Comparison of ENCODE assay signal across 8 cellular contexts in genomic region chr5:137498301-137498735, GRCh38. TPM values are rescaled to one million over a fixed set of nuclear protein-coding genes. Genes with fewer than 3 reads are reported as not detected.
DNase-seq lines count a peak whose midpoint lies in the region; ATAC-seq, FAIRE-seq and TF ChIP-seq lines count a peak whose summit lies in the region.

No MANE protein-coding gene starts in this region.

- H3K9me3 ChIP-seq in pancreas: no peaks in the 10 kb centered on the region

- intact Hi-C loops in pancreas (cut with DNase I): loop anchor here in 1 of 3 donors (10.0 kb wide), 2 partner anchors 144 to 704 kb away; no protein-coding TSS in a partner anchor

- peaks cover 0 to 8% (median 0%) of the 10 kb centered on the region in 4 donors for H3K27me3 ChIP-seq in pancreas

- no peaks in the 10 kb centered on the region for H3K36me3 ChIP-seq in pancreas

- no peak for TF ChIP-seq CTCF in pancreas (IDR thresholded peaks at IDR 0.05)

- H3K27ac ChIP-seq in pancreas: no peak overlapping the region

- 6% methylated on average over 47 to 57 of the region's 57 CpGs for WGBS in pancreas, 2 donors

- H3K4me3 ChIP-seq in pancreas: peak overlapping the region in 2 of 4 donors; percentile 28 to 45

- FAIRE-seq in frontal cortex (lab: Jason Lieb, UNC) (no peak), pancreas (lab: Jason Lieb, UNC) (no peak)

- H3K4me1 ChIP-seq in pancreas: peaks cover 0 to 4% (median 0%) of the 10 kb centered on the region in 3 donors

- peak in 3 of 4 donors; percentile 14 to 53 (median 24) for ATAC-seq in pancreas
- no peak for ATAC-seq in GM18858 (IDR thresholded peaks at IDR 0.05; ENCODE audit: unreplicated experiment)
- ATAC-seq in GM19324 (IDR thresholded peaks at IDR 0.05; ENCODE audit: low FRiP score, unreplicated experiment): no peak

- peak; percentile 37 for DNase-seq in COLO668 (lab: John Stamatoyannopoulos, UW; ENCODE audit: unreplicated experiment)
- DNase-seq in NCI-H748 treated with DMSO at 0.1 percent for 48 hours (lab: John Stamatoyannopoulos, UW): peak; percentile 17
- peak; percentile 51 to 69 for DNase-seq in frontal cortex (ENCODE audit: low spot score in 2 of 2)
- DNase-seq in pancreas: peak in 4 of 6 donors; percentile 16 to 78 (median 50)
- no peak for DNase-seq in NCI-H2107 (lab: John Stamatoyannopoulos, UW)
- no peak for DNase-seq in NK-92 (lab: John Stamatoyannopoulos, UW; ENCODE audit: unreplicated experiment)

RNA-seq across cellular contexts. Expression of gene SPOCK1, which starts 0.8 kb away (rescaled TPM):
- total RNA-seq in frontal cortex (37.9 TPM), pancreas (10 to 100 TPM in 2 of 6 donors, 1 to 10 TPM in 4; 1.7 to 16.5 (median 7.2) TPM)
- 1 to 10 TPM; 1.8 to 2.5 TPM for polyA plus RNA-seq in pancreas

Comparison
In these comparisons a context has a peak if more than half of its experiments do, and no peak if none do; other contexts are left out.
1. DNase-seq: peak in COLO668 (single experiment), NCI-H748 treated with DMSO at 0.1 percent for 48 hours (single experiment), frontal cortex (2 of 2) and pancreas (4 of 6); none in NCI-H2107 (single experiment) and NK-92 (single experiment).
2. ATAC-seq: peak in pancreas (3 of 4); none in GM18858 (single experiment) and GM19324 (single experiment).